In the genomic region with DNA sequence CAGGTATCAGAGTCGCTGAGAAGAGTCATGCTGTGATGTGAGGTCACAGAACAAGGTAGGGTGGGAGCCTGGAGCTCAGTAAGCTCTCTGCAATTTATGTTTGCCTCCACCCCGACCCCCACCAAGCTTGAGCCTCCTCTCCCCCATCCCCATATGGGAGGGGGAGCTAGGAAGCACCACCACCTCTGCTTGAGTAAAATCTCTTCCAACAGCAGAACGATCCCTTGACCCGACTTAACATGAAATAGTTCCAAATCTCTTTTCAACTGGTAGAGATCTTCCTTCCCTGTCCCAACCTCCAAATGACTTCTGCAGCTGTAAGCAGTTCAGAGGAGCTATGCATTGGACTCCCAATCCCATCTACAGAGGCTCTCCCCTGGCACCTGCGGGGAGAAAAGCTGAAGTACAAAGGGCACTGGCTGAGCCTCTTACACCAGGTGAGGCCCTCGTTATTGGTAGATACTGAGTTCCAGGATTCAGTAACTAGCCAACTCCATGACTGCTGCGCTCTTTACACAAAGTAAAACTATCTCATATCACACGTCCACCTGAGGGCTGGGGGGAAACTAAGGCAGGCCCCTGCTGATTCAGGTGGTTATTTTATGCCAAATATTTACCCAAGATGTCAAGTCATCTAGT, we compare ENCODE assay signal across 8 cellular contexts.
DNase-seq lines count a peak whose midpoint lies in the region; TF ChIP-seq lines count a peak whose summit lies in the region.

No MANE protein-coding gene starts in this region.

- peaks cover 32% of the 10 kb centered on the region for H3K4me1 Mint-ChIP-seq in nephron progenitor cell

- H3K27me3 Mint-ChIP-seq in nephron progenitor cell (ENCODE audit: low read depth, poor library complexity) = peaks cover 24% of the 10 kb centered on the region

- H3K9me3 Mint-ChIP-seq in nephron progenitor cell = peaks cover 19% of the 10 kb centered on the region

- H3K27ac ChIP-seq in duodenal mucosa (ENCODE audit: low read depth, low read length) = peak overlapping the region; percentile 11
- H3K27ac ChIP-seq in substantia nigra (ENCODE audit: low read depth, low read length, poor library complexity, severe bottlenecking) = no peak overlapping the region

- H3K36me3 ChIP-seq in duodenal mucosa (ENCODE audit: control insufficient read depth in 1 of 2, insufficient read depth in 2 of 2, low read length in 2 of 2) = peaks cover 34 to 36% of the 10 kb centered on the region in 2 donors

- peak overlapping the region; percentile 82 to 99 for H3K9ac ChIP-seq in duodenal mucosa (ENCODE audit: low read depth in 1 of 2, low read length in 2 of 2)

- peaks cover 46% of the 10 kb centered on the region for H3K36me3 Mint-ChIP-seq in nephron progenitor cell (ENCODE audit: low read depth)

- peak overlapping the region; percentile 100 for H3K4me3 Mint-ChIP-seq in nephron progenitor cell

- DNase-seq in NCI-H2227 treated with DMSO at 0.1 percent for 48 hours (lab: John Stamatoyannopoulos, UW) (peak; percentile 49), NCI-H2227 (lab: John Stamatoyannopoulos, UW; ENCODE audit: unreplicated experiment) (no peak), RPMI8226 (peak; percentile 48), nephron progenitor cell (no peak), activated gamma-delta T cell (lab: John Stamatoyannopoulos, UW) (no peak), substantia nigra (lab: John Stamatoyannopoulos, UW) (no peak)
- DNase-seq in NK-92 treated with Interleukin-12 subunit alpha and Interleukin-12 subunit beta, amount 100 ng/mL, for 24 hours (lab: John Stamatoyannopoulos, UW) = no peak

- no peak for TF ChIP-seq CTCF in nephron progenitor cell (IDR thresholded peaks at IDR 0.05)

- H3K27ac Mint-ChIP-seq in nephron progenitor cell = peak overlapping the region; percentile 74

- no peaks in the 10 kb centered on the region for H3K9me3 ChIP-seq in duodenal mucosa (ENCODE audit: control insufficient read depth in 1 of 2, low read length in 2 of 2)

- no peaks in the 10 kb centered on the region for H3K27me3 ChIP-seq in duodenal mucosa (ENCODE audit: control insufficient read depth in 1 of 2, insufficient read depth in 2 of 2, low read length in 2 of 2)

- peaks cover 13 to 26% of the 10 kb centered on the region in 2 donors for H3K4me1 ChIP-seq in duodenal mucosa (ENCODE audit: control insufficient read depth in 1 of 2, insufficient read depth in 2 of 2, low read length in 2 of 2)

- H3K4me3 ChIP-seq in duodenal mucosa (ENCODE audit: low read depth in 1 of 2, low read length in 2 of 2) = peak overlapping the region; percentile 82 to 93

Comparison
In these comparisons a context has a peak if more than half of its experiments do, and no peak if none do; other contexts are left out.
1. DNase-seq: peak in NCI-H2227 treated with DMSO at 0.1 percent for 48 hours (single experiment) and RPMI8226 (single experiment); none in NCI-H2227 (single experiment), nephron progenitor cell (single experiment), activated gamma-delta T cell (single experiment), substantia nigra (0 of 49) and NK-92 treated with Interleukin-12 subunit alpha and Interleukin-12 subunit beta, amount 100 ng/mL, for 24 hours (single experiment).